In the genomic region with DNA sequence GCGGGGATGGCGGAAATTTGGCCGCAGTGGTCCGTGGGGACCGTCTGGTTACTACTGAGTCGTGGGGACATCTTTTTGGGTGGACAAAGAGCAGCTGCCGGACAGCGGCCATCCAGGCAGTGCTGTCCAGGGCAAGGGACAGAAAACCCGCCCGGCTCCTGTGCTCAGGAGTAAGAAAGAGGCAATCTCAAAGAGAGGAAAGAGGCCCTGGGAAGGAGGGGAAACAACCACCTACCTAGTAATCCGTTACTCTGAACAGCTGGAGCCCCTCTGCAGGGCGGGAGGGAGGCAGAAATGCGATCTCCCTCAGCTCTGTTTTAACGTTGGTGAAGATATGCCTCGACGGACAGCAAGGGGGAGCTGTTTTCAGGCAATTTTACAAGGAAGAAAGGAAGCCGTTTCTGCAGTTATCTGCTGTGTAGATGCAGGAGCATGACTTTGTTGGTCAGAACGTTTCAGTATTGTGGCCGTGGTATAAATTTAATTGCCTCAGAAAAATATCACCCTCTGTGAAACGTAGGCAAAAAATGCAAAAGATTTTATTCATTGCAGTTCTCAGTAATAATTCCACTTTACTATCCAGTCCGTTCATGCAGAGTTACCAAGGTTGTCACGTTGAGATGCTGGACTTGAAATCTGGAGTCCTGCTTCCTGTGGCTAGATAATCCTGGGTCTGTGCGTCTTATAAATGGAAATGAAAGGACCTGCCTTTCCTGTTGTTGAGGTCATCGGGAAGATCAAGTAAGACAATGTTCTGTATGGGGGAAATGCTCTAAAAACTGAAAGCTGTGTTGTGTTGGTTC, we compare ENCODE assay signal across 8 cellular contexts.
DNase-seq lines count a peak whose midpoint lies in the region; ATAC-seq lines count a peak whose summit lies in the region.

No MANE protein-coding gene starts in this region.

- H3K27ac Mint-ChIP-seq in effector memory CD8-positive, alpha-beta T cell: no peak overlapping the region

- H3K4me3 Mint-ChIP-seq in effector memory CD8-positive, alpha-beta T cell: no peak overlapping the region

- no peaks in the 10 kb centered on the region for H3K36me3 Mint-ChIP-seq in effector memory CD8-positive, alpha-beta T cell (ENCODE audit: insufficient read depth)

- H3K4me1 Mint-ChIP-seq in effector memory CD8-positive, alpha-beta T cell (ENCODE audit: low read depth in 2 of 2): peaks cover 0 to 5% of the 10 kb centered on the region in 2 donors

- no peak overlapping the region for H3K9ac ChIP-seq in iPS-18a (ENCODE audit: low read length)

- ATAC-seq in GM18870 (IDR thresholded peaks at IDR 0.05; ENCODE audit: unreplicated experiment) (peak; percentile 76), HG03378 (IDR thresholded peaks at IDR 0.05; ENCODE audit: unreplicated experiment) (peak; percentile 81)
- no peak for ATAC-seq in effector memory CD8-positive, alpha-beta T cell (replicated peaks)

- H3K27ac ChIP-seq in iPS-18a (ENCODE audit: low read length) (no peak overlapping the region), skin epidermis (peak overlapping the region in 1 of 21 experiments; percentile 29)

- H3K27me3 Mint-ChIP-seq in effector memory CD8-positive, alpha-beta T cell: peaks cover 43 to 59% of the 10 kb centered on the region in 2 donors

- H3K9me3 Mint-ChIP-seq in effector memory CD8-positive, alpha-beta T cell: peaks cover 3 to 13% of the 10 kb centered on the region in 2 donors

- H3K4me3 ChIP-seq in iPS-18a (ENCODE audit: low read length) (peak overlapping the region; percentile 65), skin epidermis (peak overlapping the region in 5 of 7 experiments; percentile 3 to 36 (median 29))

- H3K9me3 ChIP-seq in iPS-18a (ENCODE audit: control insufficient read depth, low read depth, low read length): no peaks in the 10 kb centered on the region

- peaks cover 13% of the 10 kb centered on the region for H3K4me1 ChIP-seq in iPS-18a (ENCODE audit: control insufficient read depth, low read depth, low read length)

- DNase-seq in CMK (ENCODE audit: low read depth) (peak; percentile 4), NCI-H526 treated with DMSO at 0.1 percent for 48 hours (lab: John Stamatoyannopoulos, UW) (peak; percentile 64), brain pericyte (ENCODE audit: low read depth, low spot score) (peak; percentile 29)
- no peak for DNase-seq in effector memory CD8-positive, alpha-beta T cell

- peaks cover 56% of the 10 kb centered on the region for H3K27me3 ChIP-seq in iPS-18a (ENCODE audit: control insufficient read depth, insufficient read depth, low read length)

- H3K36me3 ChIP-seq in iPS-18a (ENCODE audit: control insufficient read depth, low read depth, low read length): no peaks in the 10 kb centered on the region

Comparison
In these comparisons a context has a peak if more than half of its experiments do, and no peak if none do; other contexts are left out.
1. DNase-seq: peak in CMK (single experiment), NCI-H526 treated with DMSO at 0.1 percent for 48 hours (single experiment) and brain pericyte (single experiment); none in effector memory CD8-positive, alpha-beta T cell (0 of 3).